Comparison of ENCODE assay signal across 8 cellular contexts in genomic region chr2:62196278-62196901, GRCh38. TPM values are rescaled to one million over a fixed set of nuclear protein-coding genes. Genes with fewer than 3 reads are reported as not detected.
DNase-seq lines count a peak whose midpoint lies in the region; ATAC-seq and TF ChIP-seq lines count a peak whose summit lies in the region.

No MANE protein-coding gene starts in this region.

- peaks cover 36% of the 10 kb centered on the region for H3K4me1 ChIP-seq in effector memory CD4-positive, alpha-beta T cell (ENCODE audit: control insufficient read depth, insufficient read depth, low read length, poor library complexity, severe bottlenecking)
- H3K4me1 ChIP-seq in mucosa of descending colon (ENCODE audit: low read depth) = peaks cover 12% of the 10 kb centered on the region

- no peak for TF ChIP-seq CTCF in mucosa of descending colon (IDR thresholded peaks at IDR 0.05)

- peak overlapping the region; percentile 99 for H3K4me3 ChIP-seq in effector memory CD4-positive, alpha-beta T cell (ENCODE audit: insufficient read depth, low read depth, low read length, poor library complexity, severe bottlenecking)
- H3K4me3 ChIP-seq in mucosa of descending colon = peak overlapping the region; percentile 97

- DNase-seq in DMS53 treated with DMSO at 0.1 percent for 48 hours (lab: John Stamatoyannopoulos, UW; ENCODE audit: unreplicated experiment) (peak; percentile 62), Kasumi-1 (lab: John Stamatoyannopoulos, UW) (peak; percentile 23 to 31), mucosa of descending colon (peak in 2 of 3 donors; percentile 82 to 84), G401 (ENCODE audit: low spot score) (no peak)
- peak; percentile 33 to 35 for DNase-seq in activated CD4-positive, alpha-beta T cell treated with anti-CD3 and anti-CD28 coated beads, Interleukin-2, amount 50 U/mL, for 4 hours
- DNase-seq in effector memory CD4-positive, alpha-beta T cell = peak; percentile 21 to 49 (median 46)
- peak; percentile 77 for DNase-seq in stimulated activated CD8-positive, alpha-beta memory T cell treated with anti-CD3 and anti-CD28 coated beads, Interleukin-4, amount 100 ng/mL, for 48 hours

- H3K27me3 ChIP-seq in effector memory CD4-positive, alpha-beta T cell (replicated peaks; ENCODE audit: control insufficient read depth, insufficient read depth, low read length, poor library complexity, severe bottlenecking) = no peaks in the 10 kb centered on the region

- in situ Hi-C loops in G401 (cut with HindIII; ENCODE audit: low sequenced_read_pairs) = no loop called here

- no peaks in the 10 kb centered on the region for H3K36me3 ChIP-seq in effector memory CD4-positive, alpha-beta T cell (ENCODE audit: control insufficient read depth, insufficient read depth, low read length)
- H3K36me3 ChIP-seq in mucosa of descending colon (ENCODE audit: low read depth) = no peaks in the 10 kb centered on the region

- ATAC-seq in GM21737 (IDR thresholded peaks at IDR 0.05; ENCODE audit: unreplicated experiment) (peak; percentile 21), mucosa of descending colon (peak; percentile 67)

- H3K27ac ChIP-seq in effector memory CD4-positive, alpha-beta T cell (ENCODE audit: insufficient read depth, low read length, poor library complexity, severe bottlenecking) = peak overlapping the region; percentile 82

- H3K9me3 ChIP-seq in effector memory CD4-positive, alpha-beta T cell (ENCODE audit: control insufficient read depth, low read length) = no peaks in the 10 kb centered on the region
- H3K9me3 ChIP-seq in mucosa of descending colon = no peaks in the 10 kb centered on the region

- intact Hi-C loops in mucosa of descending colon (cut with DNase I, micrococcal nuclease) = no loop called here

RNA-seq across cellular contexts. Expression of gene B3GNT2, which starts 0.5 kb away (rescaled TPM):
- 10 to 100 TPM; 27.1 to 44.6 (median 30.0) TPM for total RNA-seq in mucosa of descending colon
- 21.3 and 29.0 TPM in 2 replicates for total RNA-seq in G401 (2014; rRNA removed; shearing (Covaris generic))
